Comparison of ENCODE assay signal across 7 cellular contexts in genomic region chr11:3429191-3429590, GRCh38. TPM values are rescaled to one million over a fixed set of nuclear protein-coding genes. Genes with fewer than 3 reads are reported as not detected.
DNase-seq lines count a peak whose midpoint lies in the region; ATAC-seq, FAIRE-seq and TF ChIP-seq lines count a peak whose summit lies in the region.
"Not testable (repeated sequence)": the region's sequence is repeated elsewhere in the genome, so short reads cannot be mapped to it uniquely, and the experiment has no call there.

No MANE protein-coding gene starts in this region.

- H3K4me2 ChIP-seq in A549 = 0 out of 3 replicates have a peak overlapping the region, but pooled peaks have one; percentile 4
- H3K4me2 ChIP-seq in parathyroid adenoma (ENCODE audit: low read length) = not testable (repeated sequence)

- not testable (repeated sequence) for H3K27ac ChIP-seq in A549; HEK293 (ENCODE audit: extremely low read depth, low read depth, low read length); Panc1 (ENCODE audit: low read length); parathyroid adenoma
- peak overlapping the region; percentile 68 for H3K27ac ChIP-seq in WERI-Rb-1

- H3K27me3 Mint-ChIP-seq in brain = not testable (repeated sequence)

- FAIRE-seq in A549 (lab: Jason Lieb, UNC) = not testable (repeated sequence)

- in situ Hi-C loops in Panc1 (cut with HindIII; ENCODE audit: low pct_unique_long_range_greater_than_20kb, low sequenced_read_pairs) = not testable (repeated sequence)

- TF ChIP-seq RAD21 in A549 (conservative IDR thresholded peaks at IDR 0.05 in 1 of 2, IDR thresholded peaks at IDR 0.05 in 1 of 2) = not testable (repeated sequence)

- BruUV-seq in Panc1 (replicated peaks; lab: Mats Ljungman, UMichigan) = not testable (repeated sequence)

- CTCF ChIA-PET in A549 (lab: Yijun Ruan, JAX); Panc1 (lab: Charles Lee): not testable (repeated sequence)
- CTCF ChIA-PET in HEK293 (lab: Yijun Ruan, JAX) = interaction anchor here (0.6 to 1.2 kb wide), 2 partner anchors 88 to 378 kb away, joined by 3 to 4 read pairs; no protein-coding TSS in a partner anchor

- H3K9ac ChIP-seq in parathyroid adenoma = not testable (repeated sequence)

- TF ChIP-seq CTCF in A549 (IDR thresholded peaks at IDR 0.05); HEK293 (tag by site-specific recombination; IDR thresholded peaks at IDR 0.05); Panc1 (IDR thresholded peaks at IDR 0.05); WERI-Rb-1 (IDR thresholded peaks at IDR 0.05; ENCODE audit: low read depth, low read length); brain (conservative IDR thresholded peaks at IDR 0.05); parathyroid adenoma (IDR thresholded peaks at IDR 0.05): not testable (repeated sequence)

- peak overlapping the region in 3 of 5 experiments; percentile 24 to 93 (median 79) for H3K27ac Mint-ChIP-seq in brain

- not testable (repeated sequence) for H3K4me3 ChIP-seq in A549; HEK293 (ENCODE audit: low read depth, low read length); Panc1 (ENCODE audit: low read depth in 2 of 2, low read length in 2 of 2); WERI-Rb-1 (ENCODE audit: low read depth, low read length); parathyroid adenoma (ENCODE audit: low read depth, low read length)

- not testable (repeated sequence) for H3K9me3 ChIP-seq in A549; HEK293 (ENCODE audit: control insufficient read depth, insufficient read depth, low read depth, low read length); Panc1 (ENCODE audit: control insufficient read depth, insufficient read depth, low read depth, low read length); WERI-Rb-1 (ENCODE audit: severe bottlenecking); parathyroid adenoma (ENCODE audit: control insufficient read depth, low read length)

- H3K79me2 ChIP-seq in parathyroid adenoma = not testable (repeated sequence)

- not testable (repeated sequence) for H3K9me3 Mint-ChIP-seq in brain

- not testable (repeated sequence) for TF ChIP-seq EP300 in A549 (IDR thresholded peaks at IDR 0.05)

- POLR2A ChIA-PET in A549 (lab: Yijun Ruan, JAX); HEK293 (lab: Yijun Ruan, JAX): not testable (repeated sequence)
- POLR2A ChIA-PET in Panc1 (lab: Charles Lee) = interaction anchor here (0.6 kb wide), 1 partner anchor 176 kb away, joined by 5 read pairs; no protein-coding TSS in a partner anchor

- TF ChIP-seq POLR2A in A549 (IDR thresholded peaks at IDR 0.05; ENCODE audit: low read length) = not testable (repeated sequence)

- H2AFZ ChIP-seq in parathyroid adenoma = peak overlapping the region; percentile 5

- DNase-seq in A549 (ENCODE audit: low read depth in 1 of 2, low spot score in 1 of 2); Panc1 (ENCODE audit: low read depth, low spot score); WERI-Rb-1: not testable (repeated sequence)
- DNase-seq in NCI-H2227 treated with DMSO at 0.1 percent for 48 hours (lab: John Stamatoyannopoulos, UW) = peak; percentile 28

- not testable (repeated sequence) for H3K36me3 ChIP-seq in HEK293 (ENCODE audit: control insufficient read depth in 2 of 2, insufficient read depth in 1 of 2, low read length in 2 of 2); Panc1 (ENCODE audit: control insufficient read depth, insufficient read depth, low read length); WERI-Rb-1; parathyroid adenoma (ENCODE audit: control insufficient read depth, insufficient read depth, low read length)

- 8% methylated on average over 6 of the region's 6 CpGs for WGBS in A549 (ENCODE audit: missing lambda C conversion rate)

- peaks cover 30% of the 10 kb centered on the region for H3K4me1 Mint-ChIP-seq in brain

- H3K4me3 Mint-ChIP-seq in brain = peak overlapping the region; percentile 29 to 73 (median 43)

- not testable (repeated sequence) for H3K27me3 ChIP-seq in Panc1 (ENCODE audit: control insufficient read depth, insufficient read depth, low read length); WERI-Rb-1 (ENCODE audit: insufficient read depth, low read depth, severe bottlenecking); parathyroid adenoma (ENCODE audit: control insufficient read depth, insufficient read depth, low read length)

- ATAC-seq in A549 = 0 out of 6 replicates have a peak, but pooled peaks of 1 of the 2 experiments have one; percentile 34
- ATAC-seq in Panc1 = peak; percentile 56; the same call in 1 of the 2 replicates

- H3K4me1 ChIP-seq in A549; HEK293 (ENCODE audit: control insufficient read depth, insufficient read depth, low read length); Panc1 (ENCODE audit: control insufficient read depth, insufficient read depth, low read length); parathyroid adenoma: not testable (repeated sequence)

- H3K36me3 Mint-ChIP-seq in brain = not testable (repeated sequence)

- intact Hi-C loops in Panc1 (cut with micrococcal nuclease; ENCODE audit: unreplicated experiment) = not testable (repeated sequence)

TF ChIP-seq in HEK293, 187 proteins besides CTCF, POLR2A, EP300 and RAD21:
- peak; percentile 68 for TF ChIP-seq ZNF341 (tag by site-specific recombination; IDR thresholded peaks at IDR 0.05; ENCODE audit: low read depth)

RNA-seq across cellular contexts. Expression of gene ZNF195, which starts 50.2 kb away (rescaled TPM):
- polyA plus RNA-seq in A549 (2011; rRNA removed) = 30.1 and 30.9 TPM in 2 replicates
- 12.3 and 12.7 TPM in 2 replicates for polyA plus RNA-seq in A549 (2012; cell fraction: cytosol; rRNA removed)
- polyA plus RNA-seq in A549 (2012; cell fraction: nucleus; rRNA removed) = 21.7 and 25.3 TPM in 2 replicates
- 17.3 to 22.0 TPM (median 21.8 TPM) in 3 replicates for polyA plus RNA-seq in A549 (2017; fragmentation: RNase III; extraction: RNeasy Plus Mini Kit Qiagen cat#74134 plus additional on column Dnase treatment)
- polyA minus RNA-seq in A549 (2011; rRNA and poly(A)+ RNA removed) = 29.7 and 38.7 TPM in 2 replicates
- 79.0 TPM for total RNA-seq in Panc1 (2021; ENCODE audit: unreplicated experiment)
- polyA plus RNA-seq in Panc1 (2012; ENCODE audit: insufficient read length) = 37.5 TPM
- 3.1 TPM for polyA plus RNA-seq in brain (ENCODE audit: insufficient read depth, low read depth, low replicate concordance)
